12 cellular contexts compared by ENCODE assay signal in the genomic region with DNA sequence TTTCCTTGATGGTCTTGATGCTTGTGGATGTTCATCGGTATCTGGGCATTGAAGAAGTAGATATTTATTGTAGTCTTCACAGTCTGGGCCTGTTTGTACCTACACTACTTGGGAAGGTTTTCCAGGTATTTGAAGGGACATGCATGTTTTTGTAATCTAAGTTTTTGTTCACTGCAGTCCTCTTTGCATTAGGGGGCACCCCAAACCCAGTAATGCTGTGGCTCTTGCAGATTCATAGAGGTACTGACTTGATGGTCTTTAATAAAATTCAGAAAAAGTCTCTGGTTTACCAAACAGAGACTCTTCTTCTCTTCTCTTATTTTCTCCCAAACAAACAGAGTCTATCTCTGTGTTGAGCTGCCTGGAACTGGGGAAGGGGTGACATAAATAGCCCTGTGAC.
DNase-seq lines count a peak whose midpoint lies in the region; ATAC-seq and TF ChIP-seq lines count a peak whose summit lies in the region.
"Had no signal": no experiment of that assay in that cellular context is flagged by ENCODE, and none has a peak within 500 bp of the region (broad histone marks: within the 10 kb centered on the region; RNA-seq: fewer than 3 reads in every experiment).

No MANE protein-coding gene starts in this region.

- POLR2A ChIA-PET in activated CD4-positive, alpha-beta T cell treated with anti-CD3 and anti-CD28 coated beads for 36 hours (lab: Charles Lee): no interaction called here

- intact Hi-C loops in activated CD4-positive, alpha-beta T cell treated with anti-CD3 and anti-CD28 coated beads for 36 hours (cut with DNase I, micrococcal nuclease): loop anchor here (1.0 to 10.0 kb wide), 3 partner anchors 362 to 390 kb away; no protein-coding TSS in a partner anchor
- intact Hi-C loops in right lobe of liver (cut with DNase I): no loop called here
- intact Hi-C loops in stomach (cut with DNase I; ENCODE audit: low total_unique reads): no loop called here

- H3K27ac Mint-ChIP-seq in activated CD4-positive, alpha-beta T cell treated with anti-CD3 and anti-CD28 coated beads for 36 hours: no peak overlapping the region
- no peak overlapping the region for H3K27ac Mint-ChIP-seq in activated naive CD4-positive, alpha-beta T cell treated with anti-CD3 and anti-CD28 coated beads, Interleukin-2, amount 10 ng/mL, durations not matched to agents 7 days and 5 days
- H3K27ac Mint-ChIP-seq: immature natural killer cell had no signal

- 80% methylated on average over 1 of the region's 1 CpG for WGBS in right lobe of liver (ENCODE audit: insufficient coverage, low coverage, low lambda C conversion rate, missing lambda C conversion rate)
- WGBS in stomach, 5 donors: 87 to 100% (median 93%) methylated on average over 1 of the region's 1 CpG

- no peak for ATAC-seq in activated CD4-positive, alpha-beta T cell treated with anti-CD3 and anti-CD28 coated beads for 36 hours
- ATAC-seq in right lobe of liver (no peak), HG02763 (IDR thresholded peaks at IDR 0.05; ENCODE audit: unreplicated experiment) (no peak)

- TF ChIP-seq POLR2A in right lobe of liver (IDR thresholded peaks at IDR 0.05) (no peak), stomach (IDR thresholded peaks at IDR 0.05) (no peak)

- H3K9me3 ChIP-seq in right lobe of liver: no peaks in the 10 kb centered on the region
- peaks cover 4 to 21% (median 15%) of the 10 kb centered on the region in 4 donors for H3K9me3 ChIP-seq in stomach

- no peak overlapping the region for H3K27ac ChIP-seq in right lobe of liver
- H3K27ac ChIP-seq in stomach: no peak overlapping the region
- H3K27ac ChIP-seq: coronary artery had no signal

- H3K4me1 ChIP-seq in right lobe of liver (no peaks in the 10 kb centered on the region), stomach (no peaks in the 10 kb centered on the region)

- no peak overlapping the region for H3K4me3 Mint-ChIP-seq in activated CD4-positive, alpha-beta T cell treated with anti-CD3 and anti-CD28 coated beads for 36 hours
- H3K4me3 Mint-ChIP-seq in activated naive CD4-positive, alpha-beta T cell treated with anti-CD3 and anti-CD28 coated beads, Interleukin-2, amount 10 ng/mL, durations not matched to agents 7 days and 5 days: no peak overlapping the region
- H3K4me3 Mint-ChIP-seq: immature natural killer cell had no signal

- H3K36me3 Mint-ChIP-seq in activated CD4-positive, alpha-beta T cell treated with anti-CD3 and anti-CD28 coated beads for 36 hours (ENCODE audit: low read depth): no peaks in the 10 kb centered on the region
- H3K36me3 Mint-ChIP-seq in activated naive CD4-positive, alpha-beta T cell treated with anti-CD3 and anti-CD28 coated beads, Interleukin-2, amount 10 ng/mL, durations not matched to agents 7 days and 5 days: no peaks in the 10 kb centered on the region

- H3K36me3 ChIP-seq in right lobe of liver (no peaks in the 10 kb centered on the region), stomach (no peaks in the 10 kb centered on the region)

- no peak for TF ChIP-seq EP300 in stomach (IDR thresholded peaks at IDR 0.05)

- DNase-seq in activated CD4-positive, alpha-beta T cell treated with anti-CD3 and anti-CD28 coated beads for 36 hours: peak; percentile 25
- no peak for DNase-seq in activated CD4-positive, alpha-beta T cell treated with anti-CD3 and anti-CD28 coated beads, Interleukin-2, amount 50 U/mL, for 48 hours
- DNase-seq in HFF-Myc (ENCODE audit: extremely low read depth, low read depth) (no peak), right lobe of liver (no peak), NCI-H2227 (lab: John Stamatoyannopoulos, UW; ENCODE audit: unreplicated experiment) (no peak), stomach (no peak)
- peak; percentile 38 for DNase-seq in activated naive CD4-positive, alpha-beta T cell treated with anti-CD3 and anti-CD28 coated beads, Interleukin-2, amount 10 ng/mL, durations not matched to agents 7 days and 5 days
- DNase-seq: H7, immature natural killer cell, occipital lobe had no signal

- H3K9me3 Mint-ChIP-seq in activated CD4-positive, alpha-beta T cell treated with anti-CD3 and anti-CD28 coated beads for 36 hours (ENCODE audit: low read depth): peaks cover 23% of the 10 kb centered on the region
- peaks cover 3% of the 10 kb centered on the region for H3K9me3 Mint-ChIP-seq in activated naive CD4-positive, alpha-beta T cell treated with anti-CD3 and anti-CD28 coated beads, Interleukin-2, amount 10 ng/mL, durations not matched to agents 7 days and 5 days

- CTCF ChIA-PET in activated CD4-positive, alpha-beta T cell treated with anti-CD3 and anti-CD28 coated beads for 36 hours (lab: Charles Lee): interaction anchor here (0.9 to 1.2 kb wide), 3 partner anchors 9 to 390 kb away, joined by 3 to 10 read pairs (median 4); no protein-coding TSS in a partner anchor
- CTCF ChIA-PET in activated naive CD4-positive, alpha-beta T cell treated with anti-CD3 and anti-CD28 coated beads, Interleukin-2, amount 10 ng/mL, durations not matched to agents 7 days and 5 days (lab: Charles Lee): interaction anchor here (0.8 to 1.0 kb wide), 2 partner anchors 385 to 521 kb away, joined by 3 read pairs; no protein-coding TSS in a partner anchor

- TF ChIP-seq CTCF in HFF-Myc (IDR thresholded peaks at IDR 0.05; ENCODE audit: low read depth, low read length, missing control alignments) (peak; percentile 30), right lobe of liver (IDR thresholded peaks at IDR 0.05) (peak; percentile 9 to 33 (median 25)), stomach (IDR thresholded peaks at IDR 0.05) (no peak)

- H3K4me3 ChIP-seq in HFF-Myc (replicated peaks; ENCODE audit: low read depth, low read length): no peak overlapping the region
- no peak overlapping the region for H3K4me3 ChIP-seq in right lobe of liver
- H3K4me3 ChIP-seq in stomach: no peak overlapping the region
- H3K4me3 ChIP-seq: coronary artery had no signal

- peaks cover 2% of the 10 kb centered on the region for H3K27me3 Mint-ChIP-seq in activated CD4-positive, alpha-beta T cell treated with anti-CD3 and anti-CD28 coated beads for 36 hours
- H3K27me3 Mint-ChIP-seq in activated naive CD4-positive, alpha-beta T cell treated with anti-CD3 and anti-CD28 coated beads, Interleukin-2, amount 10 ng/mL, durations not matched to agents 7 days and 5 days: no peaks in the 10 kb centered on the region

- H3K27me3 ChIP-seq in right lobe of liver (no peaks in the 10 kb centered on the region), stomach (no peaks in the 10 kb centered on the region)

- H3K4me1 Mint-ChIP-seq in activated CD4-positive, alpha-beta T cell treated with anti-CD3 and anti-CD28 coated beads for 36 hours: no peaks in the 10 kb centered on the region
- no peaks in the 10 kb centered on the region for H3K4me1 Mint-ChIP-seq in activated naive CD4-positive, alpha-beta T cell treated with anti-CD3 and anti-CD28 coated beads, Interleukin-2, amount 10 ng/mL, durations not matched to agents 7 days and 5 days
- H3K4me1 Mint-ChIP-seq: immature natural killer cell had no signal

Comparison
In these comparisons a context has a peak if more than half of its experiments do, and no peak if none do; other contexts are left out.
1. DNase-seq: peak in activated CD4-positive, alpha-beta T cell treated with anti-CD3 and anti-CD28 coated beads for 36 hours (single experiment) and activated naive CD4-positive, alpha-beta T cell treated with anti-CD3 and anti-CD28 coated beads, Interleukin-2, amount 10 ng/mL, durations not matched to agents 7 days and 5 days (single experiment); none in activated CD4-positive, alpha-beta T cell treated with anti-CD3 and anti-CD28 coated beads, Interleukin-2, amount 50 U/mL, for 48 hours (0 of 2), HFF-Myc (single experiment), right lobe of liver (0 of 3), NCI-H2227 (single experiment) and stomach (single experiment).
2. CTCF ChIP-seq: peak in HFF-Myc (single experiment) and right lobe of liver (4 of 4); none in stomach (0 of 7).
3. intact Hi-C loops: an anchor here in activated CD4-positive, alpha-beta T cell treated with anti-CD3 and anti-CD28 coated beads for 36 hours (1.0 to 10.0 kb wide); none called in right lobe of liver and stomach.